In the genomic region with DNA sequence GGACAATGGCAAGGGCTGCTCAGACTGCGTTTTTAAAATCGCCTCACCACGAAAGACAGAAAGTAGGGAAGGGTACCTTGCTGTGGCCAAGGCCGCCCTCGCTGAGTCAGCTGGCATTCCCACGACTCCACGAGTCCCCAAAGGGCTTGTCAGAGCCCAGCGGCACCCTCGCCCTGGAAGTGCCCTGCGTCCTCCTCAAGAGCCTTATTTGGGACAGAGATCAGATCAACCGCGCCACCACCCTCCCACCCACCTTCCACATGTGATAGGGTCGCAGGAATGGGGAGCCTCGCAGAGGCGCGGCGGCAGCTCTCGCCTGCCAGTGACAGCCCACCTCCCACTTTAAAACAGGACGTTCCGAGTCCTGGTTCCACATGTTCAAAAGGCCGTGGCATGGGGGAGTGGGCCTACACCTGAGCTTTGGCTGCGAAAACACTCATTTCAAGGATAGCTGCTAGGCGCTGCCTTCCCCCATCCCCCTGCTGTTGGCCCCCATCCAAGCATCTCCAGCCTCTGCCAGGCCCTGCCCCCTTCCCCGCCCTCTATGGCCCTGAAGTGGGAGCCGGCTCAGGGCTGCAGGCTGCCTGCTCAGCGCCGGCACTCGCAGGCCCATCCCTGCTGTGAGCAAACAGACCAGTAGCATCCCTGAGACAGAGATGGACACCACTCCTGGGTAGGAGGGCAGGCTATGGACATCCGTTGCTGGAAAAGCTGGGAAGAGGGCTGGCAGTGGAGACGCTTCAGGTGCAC, we compare ENCODE assay signal across 8 cellular contexts. TPM values are rescaled to one million over a fixed set of nuclear protein-coding genes. Genes with fewer than 3 reads are reported as not detected.
DNase-seq lines count a peak whose midpoint lies in the region; ATAC-seq and TF ChIP-seq lines count a peak whose summit lies in the region.

No MANE protein-coding gene starts in this region.

- H3K27me3 ChIP-seq in iPS-18a (ENCODE audit: control insufficient read depth, insufficient read depth, low read length), result peaks cover 19% of the 10 kb centered on the region

- TF ChIP-seq CTCF in CD14-positive monocyte (IDR thresholded peaks at IDR 0.05) (no peak), NB4 (IDR thresholded peaks at IDR 0.05; ENCODE audit: low read depth, low read length) (no peak)

- intact Hi-C loops in CD14-positive monocyte (cut with micrococcal nuclease), result loop anchor here (1.0 to 5.0 kb wide), 3 partner anchors 74 to 119 kb away; no protein-coding TSS in a partner anchor

- no peak overlapping the region for H3K27ac Mint-ChIP-seq in CD14-positive monocyte
- peak overlapping the region; percentile 59 for H3K27ac Mint-ChIP-seq in stimulated activated memory B cell treated with anti-CD40 and anti-IgM and Interleukin-4, amounts not matched to agents 10 μg/mL and 1 μg/mL and 100 μg/mL, for 72 hours

- no peaks in the 10 kb centered on the region for H3K36me3 Mint-ChIP-seq in CD14-positive monocyte
- no peaks in the 10 kb centered on the region for H3K36me3 Mint-ChIP-seq in stimulated activated memory B cell treated with anti-CD40 and anti-IgM and Interleukin-4, amounts not matched to agents 10 μg/mL and 1 μg/mL and 100 μg/mL, for 72 hours

- POLR2A ChIA-PET in HEK293T (lab: Yijun Ruan, JAX), result no interaction called here

- peaks cover 0 to 3% (median 0%) of the 10 kb centered on the region in 7 donors for H3K9me3 Mint-ChIP-seq in CD14-positive monocyte
- no peaks in the 10 kb centered on the region for H3K9me3 Mint-ChIP-seq in stimulated activated memory B cell treated with anti-CD40 and anti-IgM and Interleukin-4, amounts not matched to agents 10 μg/mL and 1 μg/mL and 100 μg/mL, for 72 hours

- H3K4me3 Mint-ChIP-seq in CD14-positive monocyte, result peak overlapping the region; percentile 74 to 85
- H3K4me3 Mint-ChIP-seq in stimulated activated memory B cell treated with anti-CD40 and anti-IgM and Interleukin-4, amounts not matched to agents 10 μg/mL and 1 μg/mL and 100 μg/mL, for 72 hours, result peak overlapping the region; percentile 77

- no peak for TF ChIP-seq POLR2A in NB4 (IDR thresholded peaks at IDR 0.05; ENCODE audit: extremely low read depth, insufficient read length)

- peaks cover 13 to 35% (median 22%) of the 10 kb centered on the region in 3 donors for H3K27me3 Mint-ChIP-seq in CD14-positive monocyte (ENCODE audit: low read depth in 3 of 3)
- no peaks in the 10 kb centered on the region for H3K27me3 Mint-ChIP-seq in stimulated activated memory B cell treated with anti-CD40 and anti-IgM and Interleukin-4, amounts not matched to agents 10 μg/mL and 1 μg/mL and 100 μg/mL, for 72 hours

- H3K4me3 ChIP-seq in NB4 (ENCODE audit: low read depth, low read length) (peak overlapping the region; percentile 27), iPS-18a (ENCODE audit: low read length) (peak overlapping the region; percentile 55)

- H3K4me1 Mint-ChIP-seq in CD14-positive monocyte, result peaks cover 8% of the 10 kb centered on the region
- H3K4me1 Mint-ChIP-seq in stimulated activated memory B cell treated with anti-CD40 and anti-IgM and Interleukin-4, amounts not matched to agents 10 μg/mL and 1 μg/mL and 100 μg/mL, for 72 hours, result peaks cover 14% of the 10 kb centered on the region

- no peak overlapping the region for H3K9ac ChIP-seq in iPS-18a (ENCODE audit: low read length)

- H3K27ac ChIP-seq in angular gyrus (ENCODE audit: low read depth, low read length), result peak overlapping the region; percentile 82
- H3K27ac ChIP-seq in iPS-18a (ENCODE audit: low read length), result no peak overlapping the region

- H3K4me1 ChIP-seq in iPS-18a (ENCODE audit: control insufficient read depth, low read depth, low read length), result peaks cover 4% of the 10 kb centered on the region

- H3K9me3 ChIP-seq in iPS-18a (ENCODE audit: control insufficient read depth, low read depth, low read length), result no peaks in the 10 kb centered on the region

- no peaks in the 10 kb centered on the region for H3K36me3 ChIP-seq in iPS-18a (ENCODE audit: control insufficient read depth, low read depth, low read length)

- DNase-seq in CD14-positive monocyte (ENCODE audit: low spot score) (no peak), NB4 (ENCODE audit: low read depth) (no peak), NCI-H1930 (lab: John Stamatoyannopoulos, UW) (no peak), KG1 (lab: John Stamatoyannopoulos, UW) (no peak), HEK293T (ENCODE audit: extremely low spot score) (no peak)

- ATAC-seq in stimulated activated memory B cell treated with anti-CD40 and anti-IgM and Interleukin-4, amounts not matched to agents 10 μg/mL and 1 μg/mL and 100 μg/mL, for 72 hours, result no peak

- CTCF ChIA-PET in HEK293T (lab: Yijun Ruan, JAX), result interaction anchor here (0.6 to 1.8 kb wide), 6 partner anchors 18 to 168 kb away, joined by 3 to 12 read pairs (median 4); no protein-coding TSS in a partner anchor

TF ChIP-seq in HEK293T, 16 proteins besides CTCF, POLR2A, EP300 and RAD21:
- TF ChIP-seq SUZ12 (IDR thresholded peaks at IDR 0.05) (no peak), NFRKB (IDR thresholded peaks at IDR 0.05) (no peak), ARNT (IDR thresholded peaks at IDR 0.05) (no peak), LEF1 (IDR thresholded peaks at IDR 0.05; ENCODE audit: borderline replicate concordance) (no peak), CTBP1 (IDR thresholded peaks at IDR 0.05; ENCODE audit: borderline replicate concordance) (no peak), SP1 (IDR thresholded peaks at IDR 0.05) (no peak), FOXM1 (IDR thresholded peaks at IDR 0.05; ENCODE audit: borderline replicate concordance) (no peak), TARDBP (IDR thresholded peaks at IDR 0.05) (no peak), HDGF (IDR thresholded peaks at IDR 0.05; ENCODE audit: borderline replicate concordance) (no peak), L3MBTL2 (conservative IDR thresholded peaks at IDR 0.05) (no peak), FOXK2 (IDR thresholded peaks at IDR 0.05) (no peak), ELF4 (IDR thresholded peaks at IDR 0.05) (no peak), ZNF384 (IDR thresholded peaks at IDR 0.05) (no peak), BHLHE40 (IDR thresholded peaks at IDR 0.05; ENCODE audit: borderline replicate concordance) (no peak), FOXA1 (IDR thresholded peaks at IDR 0.05) (no peak)
- TF ChIP-seq, protein P1, sequence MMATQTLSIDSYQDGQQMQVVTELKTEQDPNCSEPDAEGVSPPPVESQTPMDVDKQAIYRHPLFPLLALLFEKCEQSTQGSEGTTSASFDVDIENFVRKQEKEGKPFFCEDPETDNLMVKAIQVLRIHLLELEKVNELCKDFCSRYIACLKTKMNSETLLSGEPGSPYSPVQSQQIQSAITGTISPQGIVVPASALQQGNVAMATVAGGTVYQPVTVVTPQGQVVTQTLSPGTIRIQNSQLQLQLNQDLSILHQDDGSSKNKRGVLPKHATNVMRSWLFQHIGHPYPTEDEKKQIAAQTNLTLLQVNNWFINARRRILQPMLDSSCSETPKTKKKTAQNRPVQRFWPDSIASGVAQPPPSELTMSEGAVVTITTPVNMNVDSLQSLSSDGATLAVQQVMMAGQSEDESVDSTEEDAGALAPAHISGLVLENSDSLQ (IDR thresholded peaks at IDR 0.05), result no peak

RNA-seq across cellular contexts. Expression of a gene that starts 38.1 kb away (rescaled TPM):
- not detected for polyA plus RNA-seq in CD14-positive monocyte

RNA-seq across cellular contexts. Expression of a gene that starts 43.3 kb away (rescaled TPM):
- polyA plus RNA-seq in CD14-positive monocyte, result not detected
